1 cellular context compared by ENCODE assay signal in genomic region chr19:51366050-51366998, GRCh38.
TF ChIP-seq lines count a peak whose summit lies in the region.

Gene ETFB (minus strand): TSS chr19:51366388. CDS start chr19:51366326, 62 bp downstream.

TF ChIP-seq in GM12878, 131 proteins besides CTCF, POLR2A, EP300 and RAD21 (continued from another document and continues in another):
- TF ChIP-seq HDAC2 (IDR thresholded peaks at IDR 0.05): no peak
- no peak for TF ChIP-seq TCF7 (IDR thresholded peaks at IDR 0.05; ENCODE audit: borderline replicate concordance)
- no peak for TF ChIP-seq MYB (IDR thresholded peaks at IDR 0.05; ENCODE audit: borderline replicate concordance, low read depth, low read length)
- TF ChIP-seq ATF2 (IDR thresholded peaks at IDR 0.05; ENCODE audit: low read length): no peak
- peak; percentile 57; the same call in 1 of the 2 replicates for TF ChIP-seq E2F4 (IDR thresholded peaks at IDR 0.05; ENCODE audit: low read depth, low read length)
- TF ChIP-seq JUND (IDR thresholded peaks at IDR 0.05; ENCODE audit: low read depth, low read length): no peak
- TF ChIP-seq KAT2A (conservative IDR thresholded peaks at IDR 0.05; ENCODE audit: control insufficient read depth, low read depth, low read length): no peak
- peak; percentile 80 for TF ChIP-seq SP1 (IDR thresholded peaks at IDR 0.05; ENCODE audit: low read depth, low read length)
- peak; percentile 85 for TF ChIP-seq PML (IDR thresholded peaks at IDR 0.05; ENCODE audit: low read length)
- no peak for TF ChIP-seq SIX5 (IDR thresholded peaks at IDR 0.05; ENCODE audit: low read depth, low read length, severe bottlenecking)
- TF ChIP-seq IKZF2 (IDR thresholded peaks at IDR 0.05): peak; percentile 86 to 87
- TF ChIP-seq ZBED1 (IDR thresholded peaks at IDR 0.05; ENCODE audit: borderline replicate concordance): peak; percentile 51; the same call in 1 of the 2 replicates
- TF ChIP-seq CHD1 (IDR thresholded peaks at IDR 0.05; ENCODE audit: low read depth, low read length): no peak; the same call in 1 of the 2 replicates
- TF ChIP-seq HDGF (IDR thresholded peaks at IDR 0.05): peak; percentile 94; the same call in 1 of the 2 replicates
- TF ChIP-seq REST (IDR thresholded peaks at IDR 0.05; ENCODE audit: low read depth, low read length): no peak
- TF ChIP-seq PBX3 (IDR thresholded peaks at IDR 0.05; ENCODE audit: insufficient replicate concordance, low read depth, low read length): no peak
- TF ChIP-seq CEBPB (IDR thresholded peaks at IDR 0.05; ENCODE audit: borderline replicate concordance in 1 of 2, low read depth in 2 of 2, low read length in 2 of 2): no peak
- TF ChIP-seq TAF1 (IDR thresholded peaks at IDR 0.05; ENCODE audit: borderline replicate concordance, low read depth, low read length): 0 out of 2 replicates have a peak, but pooled peaks have one; percentile 34
- TF ChIP-seq ASH2L (IDR thresholded peaks at IDR 0.05; ENCODE audit: borderline replicate concordance, low read depth): no peak
- TF ChIP-seq YY1 (IDR thresholded peaks at IDR 0.05; ENCODE audit: low read depth, low read length): peak; percentile 90
- TF ChIP-seq IRF4 (IDR thresholded peaks at IDR 0.05; ENCODE audit: low read depth, low read length): no peak
- TF ChIP-seq E2F8 (IDR thresholded peaks at IDR 0.05; ENCODE audit: low read depth, partially characterized antibody): no peak
- peak in 1 of 2 experiments; percentile 46; a peak in 1 of 3 replicates for TF ChIP-seq EGR1 (IDR thresholded peaks at IDR 0.05; ENCODE audit: borderline replicate concordance in 1 of 2, low read depth in 2 of 2, low read length in 2 of 2)
- TF ChIP-seq KDM1A (IDR thresholded peaks at IDR 0.05; ENCODE audit: borderline replicate concordance): no peak
- TF ChIP-seq ZNF274 (IDR thresholded peaks at IDR 0.05; ENCODE audit: insufficient read depth, insufficient read length): no peak
- TF ChIP-seq HCFC1 (IDR thresholded peaks at IDR 0.05; ENCODE audit: low read length): no peak
- TF ChIP-seq RFX5 (IDR thresholded peaks at IDR 0.05; ENCODE audit: low read depth, low read length): 0 out of 2 replicates have a peak, but pooled peaks have one; percentile 38
- no peak for TF ChIP-seq HSF1 (IDR thresholded peaks at IDR 0.05; ENCODE audit: low read depth, low read length)
- no peak for TF ChIP-seq CHD4 (IDR thresholded peaks at IDR 0.05)
- no peak for TF ChIP-seq NFXL1 (IDR thresholded peaks at IDR 0.05; ENCODE audit: borderline replicate concordance)
- peak; percentile 89 for TF ChIP-seq IKZF1 (conservative IDR thresholded peaks at IDR 0.05)
- TF ChIP-seq ELK1 (IDR thresholded peaks at IDR 0.05; ENCODE audit: low read depth, low read length): no peak
- TF ChIP-seq ZNF207 (IDR thresholded peaks at IDR 0.05; ENCODE audit: borderline replicate concordance): no peak
- TF ChIP-seq NR2C1 (IDR thresholded peaks at IDR 0.05): peak; percentile 80
- peak; percentile 74; the same call in 1 of the 2 replicates for TF ChIP-seq NBN (IDR thresholded peaks at IDR 0.05)
- no peak for TF ChIP-seq KLF5 (IDR thresholded peaks at IDR 0.05; ENCODE audit: partially characterized antibody)
- TF ChIP-seq MEF2A (IDR thresholded peaks at IDR 0.05; ENCODE audit: insufficient read depth, low read depth, low read length): no peak
- TF ChIP-seq STAT1 (conservative IDR thresholded peaks at IDR 0.05): no peak
- TF ChIP-seq IRF5 (IDR thresholded peaks at IDR 0.05; ENCODE audit: borderline replicate concordance): no peak
- no peak for TF ChIP-seq IRF3 (IDR thresholded peaks at IDR 0.05)
- TF ChIP-seq ZNF24 (IDR thresholded peaks at IDR 0.05): no peak
- peak; percentile 36 for TF ChIP-seq MYC (IDR thresholded peaks at IDR 0.05; ENCODE audit: insufficient read depth, insufficient read length, insufficient replicate concordance, low read length, severe bottlenecking)
- 0 out of 2 replicates have a peak, but pooled peaks have one; percentile 40 for TF ChIP-seq DPF2 (IDR thresholded peaks at IDR 0.05)
- no peak for TF ChIP-seq SUZ12 (IDR thresholded peaks at IDR 0.05; ENCODE audit: unreplicated experiment)
